Comparison of ENCODE assay signal across 1 cellular context in the genomic region with DNA sequence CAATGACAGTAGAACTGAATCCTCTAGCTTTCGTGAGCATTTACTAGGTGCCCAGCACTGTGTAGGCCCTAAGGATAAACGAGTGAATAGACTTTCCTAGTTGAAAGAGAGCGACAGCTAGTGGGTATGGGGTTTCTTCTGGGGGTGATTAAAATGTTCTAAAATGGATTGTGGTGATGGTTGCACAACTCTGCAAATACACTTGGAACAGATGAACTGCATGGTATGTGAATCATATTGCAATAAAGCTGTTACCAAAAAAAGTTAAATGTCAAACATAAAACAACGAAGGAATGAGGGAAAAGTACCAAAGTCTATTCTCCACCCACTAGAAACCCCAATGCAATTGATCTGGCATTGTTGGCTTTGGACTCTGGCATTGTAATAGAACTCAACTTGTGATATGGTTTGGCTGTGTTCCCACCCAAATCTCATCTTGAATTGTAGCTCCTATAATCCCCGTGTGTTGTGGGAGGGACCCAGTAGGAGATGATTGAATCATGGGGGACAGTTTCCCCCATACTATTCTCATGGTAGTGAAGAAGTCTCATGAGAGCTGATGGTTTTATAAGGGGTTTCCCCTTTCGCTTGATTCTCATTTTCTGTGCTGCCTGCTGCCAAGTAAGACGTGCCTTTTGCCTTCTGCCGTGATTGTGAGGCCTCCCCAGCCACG.
TF ChIP-seq lines count a peak whose summit lies in the region.

No MANE protein-coding gene starts in this region.

TF ChIP-seq in K562, 482 proteins besides CTCF, POLR2A, EP300 and RAD21 (continued from another document):
- TF ChIP-seq, protein P1, sequence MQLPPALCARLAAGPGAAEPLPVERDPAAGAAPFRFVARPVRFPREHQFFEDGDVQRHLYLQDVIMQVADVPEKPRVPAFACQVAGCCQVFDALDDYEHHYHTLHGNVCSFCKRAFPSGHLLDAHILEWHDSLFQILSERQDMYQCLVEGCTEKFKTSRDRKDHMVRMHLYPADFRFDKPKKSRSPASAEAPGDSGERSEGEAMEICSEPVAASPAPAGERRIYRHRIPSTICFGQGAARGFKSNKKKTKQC (CRISPR knock-in tag; IDR thresholded peaks at IDR 0.05): no peak
- TF ChIP-seq HBP1 (CRISPR knock-in tag; IDR thresholded peaks at IDR 0.05) (peak; percentile 14; the same call in 1 of the 2 replicates), ZNF174 (CRISPR knock-in tag; IDR thresholded peaks at IDR 0.05) (no peak), NFIC (IDR thresholded peaks at IDR 0.05) (0 out of 2 replicates have a peak, but pooled peaks have one; percentile 47), POLR2G (IDR thresholded peaks at IDR 0.05; ENCODE audit: low read depth, low read length) (peak; percentile 22; the same call in 1 of the 2 replicates), TAF1 (IDR thresholded peaks at IDR 0.05; ENCODE audit: control insufficient read depth, extremely low read depth, insufficient read depth, low read length, severe bottlenecking) (peak; percentile 4), NCOR1 (IDR thresholded peaks at IDR 0.05) (no peak)
- TF ChIP-seq, protein P2, sequence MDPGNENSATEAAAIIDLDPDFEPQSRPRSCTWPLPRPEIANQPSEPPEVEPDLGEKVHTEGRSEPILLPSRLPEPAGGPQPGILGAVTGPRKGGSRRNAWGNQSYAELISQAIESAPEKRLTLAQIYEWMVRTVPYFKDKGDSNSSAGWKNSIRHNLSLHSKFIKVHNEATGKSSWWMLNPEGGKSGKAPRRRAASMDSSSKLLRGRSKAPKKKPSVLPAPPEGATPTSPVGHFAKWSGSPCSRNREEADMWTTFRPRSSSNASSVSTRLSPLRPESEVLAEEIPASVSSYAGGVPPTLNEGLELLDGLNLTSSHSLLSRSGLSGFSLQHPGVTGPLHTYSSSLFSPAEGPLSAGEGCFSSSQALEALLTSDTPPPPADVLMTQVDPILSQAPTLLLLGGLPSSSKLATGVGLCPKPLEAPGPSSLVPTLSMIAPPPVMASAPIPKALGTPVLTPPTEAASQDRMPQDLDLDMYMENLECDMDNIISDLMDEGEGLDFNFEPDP (CRISPR knock-in tag; IDR thresholded peaks at IDR 0.05): no peak
